ENCODE assay signal across 8 cellular contexts in the genomic region with DNA sequence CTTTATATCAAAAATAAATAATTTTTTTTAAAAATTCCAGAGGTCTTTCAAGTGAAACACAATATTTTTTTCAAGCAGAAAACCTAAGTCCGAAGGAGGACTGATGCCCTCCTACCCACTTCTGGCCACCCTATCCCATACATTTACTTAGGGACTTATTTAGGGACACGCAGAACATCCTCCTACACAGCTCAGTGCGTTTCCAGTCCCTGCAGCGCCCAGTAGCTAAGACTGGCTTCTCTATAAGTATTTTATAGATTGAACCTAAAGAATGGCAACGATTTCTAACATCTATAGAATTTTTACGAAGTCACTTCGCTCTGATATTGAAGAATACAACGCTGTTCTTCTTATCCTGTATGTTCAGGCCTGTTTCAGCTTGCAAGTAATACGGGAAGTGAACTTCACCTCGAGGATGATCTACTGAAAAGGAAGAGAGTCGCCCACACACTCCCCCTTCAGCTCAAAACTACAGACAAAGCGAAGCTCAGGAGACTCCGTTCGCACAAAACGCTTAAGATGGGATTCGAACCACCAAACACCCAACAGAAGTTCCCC. TPM values are rescaled to one million over a fixed set of nuclear protein-coding genes. Genes with fewer than 3 reads are reported as not detected.
DNase-seq lines count a peak whose midpoint lies in the region; ATAC-seq, FAIRE-seq and TF ChIP-seq lines count a peak whose summit lies in the region.

No MANE protein-coding gene starts in this region.

- H3K27me3 Mint-ChIP-seq in CD14-positive monocyte (ENCODE audit: low read depth in 3 of 3), result no peaks in the 10 kb centered on the region
- H3K27me3 Mint-ChIP-seq in natural killer cell treated with Interleukin-12 subunit alpha and Interleukin-12 subunit beta and Interleukin-15 and Interleukin-18, amount 100 ng/mL, for 72 hours, result no peaks in the 10 kb centered on the region

- no peak for DNase-seq in CD14-positive monocyte (ENCODE audit: low spot score)
- DNase-seq in Karpas-422, result no peak
- no peak for DNase-seq in choroid plexus epithelial cell (ENCODE audit: low read depth)
- DNase-seq in natural killer cell treated with Interleukin-12 subunit alpha and Interleukin-12 subunit beta and Interleukin-15 and Interleukin-18, amount 100 ng/mL, for 72 hours (ENCODE audit: low spot score), result no peak
- no peak for DNase-seq in GM10266 (ENCODE audit: extremely low spot score)
- DNase-seq in GM19239 (ENCODE audit: insufficient read length, low spot score), result no peak
- no peak for DNase-seq in NCI-H446 (lab: John Stamatoyannopoulos, UW)
- DNase-seq in NCI-H2081 (lab: John Stamatoyannopoulos, UW), result no peak

- peak overlapping the region; percentile 81 for H2AFZ ChIP-seq in Karpas-422 (ENCODE audit: low read length)

- no peaks in the 10 kb centered on the region for H3K9me2 ChIP-seq in Karpas-422 (replicated peaks; ENCODE audit: insufficient read depth, low read length)

- H4K20me1 ChIP-seq in Karpas-422 (ENCODE audit: insufficient read depth, low read depth, low read length), result no peaks in the 10 kb centered on the region

- H3K9me3 ChIP-seq in Karpas-422 (ENCODE audit: low read length), result no peaks in the 10 kb centered on the region

- peaks cover 24 to 44% of the 10 kb centered on the region in 2 donors for H3K36me3 Mint-ChIP-seq in CD14-positive monocyte
- no peaks in the 10 kb centered on the region for H3K36me3 Mint-ChIP-seq in natural killer cell treated with Interleukin-12 subunit alpha and Interleukin-12 subunit beta and Interleukin-15 and Interleukin-18, amount 100 ng/mL, for 72 hours

- H3K4me2 ChIP-seq in Karpas-422 (ENCODE audit: low read depth, low read length, poor library complexity, severe bottlenecking), result peak overlapping the region; percentile 92

- H3K9me3 Mint-ChIP-seq in CD14-positive monocyte, result no peaks in the 10 kb centered on the region
- H3K9me3 Mint-ChIP-seq in natural killer cell treated with Interleukin-12 subunit alpha and Interleukin-12 subunit beta and Interleukin-15 and Interleukin-18, amount 100 ng/mL, for 72 hours, result no peaks in the 10 kb centered on the region

- peaks cover 24% of the 10 kb centered on the region; the same call in 1 of the 2 replicates for H3K36me3 ChIP-seq in Karpas-422 (ENCODE audit: insufficient read depth, low read length)

- peaks cover 69% of the 10 kb centered on the region for H3K79me2 ChIP-seq in Karpas-422 (ENCODE audit: low read length)

- peak overlapping the region; percentile 80 for H3K4me3 ChIP-seq in Karpas-422 (ENCODE audit: low read length)
- H3K4me3 ChIP-seq in choroid plexus epithelial cell (ENCODE audit: low read depth, low read length), result peak overlapping the region; percentile 91

- peak overlapping the region; percentile 81 to 98 (median 92) for H3K27ac Mint-ChIP-seq in CD14-positive monocyte
- H3K27ac Mint-ChIP-seq in natural killer cell treated with Interleukin-12 subunit alpha and Interleukin-12 subunit beta and Interleukin-15 and Interleukin-18, amount 100 ng/mL, for 72 hours, result peak overlapping the region; percentile 80 to 91

- H3K27me3 ChIP-seq in Karpas-422 (ENCODE audit: low read length), result no peaks in the 10 kb centered on the region

- intact Hi-C loops in CD14-positive monocyte (cut with micrococcal nuclease), result loop anchor here in 1 of 2 donors (5.0 kb wide), 1 partner anchor 141 kb away; the partner anchor contains the start of gene ZNRF3

- no peak for FAIRE-seq in GM19239 (lab: Jason Lieb, UNC)

- H3K4me1 Mint-ChIP-seq in CD14-positive monocyte, result peaks cover 25% of the 10 kb centered on the region
- H3K4me1 Mint-ChIP-seq in natural killer cell treated with Interleukin-12 subunit alpha and Interleukin-12 subunit beta and Interleukin-15 and Interleukin-18, amount 100 ng/mL, for 72 hours (ENCODE audit: low read depth in 2 of 2), result peaks cover 27 to 39% of the 10 kb centered on the region in 2 donors

- H3K9ac ChIP-seq in Karpas-422 (ENCODE audit: low read length), result peak overlapping the region; percentile 76

- H3K27ac ChIP-seq in Karpas-422 (ENCODE audit: low read length), result peak overlapping the region; percentile 76

- no peak for TF ChIP-seq CTCF in CD14-positive monocyte (IDR thresholded peaks at IDR 0.05)
- no peak for TF ChIP-seq CTCF in choroid plexus epithelial cell (conservative IDR thresholded peaks at IDR 0.05; ENCODE audit: low read depth, low read length)
- TF ChIP-seq CTCF in GM10266 (IDR thresholded peaks at IDR 0.05; ENCODE audit: control insufficient read depth, insufficient read depth, low read depth, missing control alignments), result no peak

- H3K4me1 ChIP-seq in Karpas-422 (ENCODE audit: low read length), result peaks cover 41% of the 10 kb centered on the region

- peak overlapping the region; percentile 96 to 98 for H3K4me3 Mint-ChIP-seq in CD14-positive monocyte
- H3K4me3 Mint-ChIP-seq in natural killer cell treated with Interleukin-12 subunit alpha and Interleukin-12 subunit beta and Interleukin-15 and Interleukin-18, amount 100 ng/mL, for 72 hours, result peak overlapping the region; percentile 94

- no peak for ATAC-seq in natural killer cell treated with Interleukin-12 subunit alpha and Interleukin-12 subunit beta and Interleukin-15 and Interleukin-18, amount 100 ng/mL, for 72 hours

RNA-seq across cellular contexts. Expression of gene CHEK2, which starts 0.3 kb away (rescaled TPM):
- 1 to 10 TPM; 6.6 to 7.8 TPM for polyA plus RNA-seq in CD14-positive monocyte
- 31.7 and 36.2 TPM in 2 replicates for total RNA-seq in Karpas-422 (2014; rRNA removed; shearing (Covaris generic); ENCODE audit: low replicate concordance)
- 10 to 100 TPM; 28.1 to 36.2 TPM for total RNA-seq in natural killer cell treated with Interleukin-12 subunit alpha and Interleukin-12 subunit beta and Interleukin-15 and Interleukin-18, amount 100 ng/mL, for 72 hours

RNA-seq across cellular contexts. Expression of gene HSCB, which starts 0.6 kb away (rescaled TPM):
- polyA plus RNA-seq in CD14-positive monocyte, result 10 to 100 TPM; 10.3 to 13.2 TPM
- 20.7 and 24.1 TPM in 2 replicates for total RNA-seq in Karpas-422 (2014; rRNA removed; shearing (Covaris generic); ENCODE audit: low replicate concordance)
- total RNA-seq in natural killer cell treated with Interleukin-12 subunit alpha and Interleukin-12 subunit beta and Interleukin-15 and Interleukin-18, amount 100 ng/mL, for 72 hours, result 10 to 100 TPM; 11.8 to 22.1 TPM

RNA-seq across cellular contexts. Expression of gene CCDC117, which starts 31.2 kb away (rescaled TPM):
- polyA plus RNA-seq in CD14-positive monocyte, result 10 to 100 TPM; 10.3 to 12.6 TPM
- total RNA-seq in Karpas-422 (2014; rRNA removed; shearing (Covaris generic); ENCODE audit: low replicate concordance), result 17.4 and 26.1 TPM in 2 replicates
- total RNA-seq in natural killer cell treated with Interleukin-12 subunit alpha and Interleukin-12 subunit beta and Interleukin-15 and Interleukin-18, amount 100 ng/mL, for 72 hours, result 10 to 100 TPM; 35.3 to 43.4 TPM

RNA-seq across cellular contexts. Expression of gene XBP1, which starts 59.1 kb away (rescaled TPM):
- 100 to 1,000 TPM; 201 to 215 TPM for polyA plus RNA-seq in CD14-positive monocyte
- total RNA-seq in Karpas-422 (2014; rRNA removed; shearing (Covaris generic); ENCODE audit: low replicate concordance), result 121 and 187 TPM in 2 replicates
- 100 to 1,000 TPM; 287 to 560 TPM for total RNA-seq in natural killer cell treated with Interleukin-12 subunit alpha and Interleukin-12 subunit beta and Interleukin-15 and Interleukin-18, amount 100 ng/mL, for 72 hours
